9 cellular contexts compared by ENCODE assay signal in the genomic region with DNA sequence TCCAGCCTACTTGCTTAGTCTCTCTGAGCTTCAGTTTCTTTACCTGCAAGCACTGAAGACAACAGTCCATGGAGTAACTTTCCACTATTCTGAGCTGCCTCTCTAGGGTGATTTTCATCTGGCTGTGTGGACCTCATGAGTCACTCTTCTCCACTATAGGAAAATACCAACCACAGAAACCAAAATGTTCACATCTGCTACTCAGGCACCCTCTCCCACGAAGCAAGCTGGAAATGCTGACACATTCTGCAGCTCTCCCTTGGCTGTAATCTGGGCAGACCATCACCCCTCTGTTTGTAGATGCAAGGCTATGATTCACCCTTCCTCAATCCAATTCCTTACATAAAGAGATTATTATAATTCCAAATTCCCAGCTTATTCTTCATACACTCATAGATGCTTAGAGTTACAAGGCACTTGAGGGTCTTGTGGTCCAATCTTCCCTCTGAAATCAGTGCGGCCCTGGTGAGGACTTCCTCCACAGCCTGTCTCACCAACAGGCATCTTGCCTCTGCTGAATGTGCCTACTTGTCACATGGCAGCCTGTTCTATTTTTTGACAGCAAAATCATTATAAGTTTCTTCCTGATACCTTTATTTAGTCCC.
DNase-seq lines count a peak whose midpoint lies in the region; ATAC-seq and TF ChIP-seq lines count a peak whose summit lies in the region.
"Had no signal": no experiment of that assay in that cellular context is flagged by ENCODE, and none has a peak within 500 bp of the region (broad histone marks: within the 10 kb centered on the region; RNA-seq: fewer than 3 reads in every experiment).

No MANE protein-coding gene starts in this region.

- no peak overlapping the region for H2AFZ ChIP-seq in OCI-LY7 (ENCODE audit: low read length)

- H3K4me1 Mint-ChIP-seq in activated naive CD4-positive, alpha-beta T cell treated with anti-CD3 and anti-CD28 coated beads for 36 hours (ENCODE audit: low read depth): peaks cover 5% of the 10 kb centered on the region
- H3K4me1 Mint-ChIP-seq in CD4-positive, alpha-beta memory T cell: no peaks in the 10 kb centered on the region

- H3K36me3 Mint-ChIP-seq in activated naive CD4-positive, alpha-beta T cell treated with anti-CD3 and anti-CD28 coated beads for 36 hours (ENCODE audit: low read depth): no peaks in the 10 kb centered on the region
- no peaks in the 10 kb centered on the region for H3K36me3 Mint-ChIP-seq in CD4-positive, alpha-beta memory T cell

- no TSS peak for BruUV-seq in OCI-LY7 (replicated peaks; lab: Mats Ljungman, UMichigan)

- TF ChIP-seq EP300 in stomach (IDR thresholded peaks at IDR 0.05): no peak

- ATAC-seq in HG02798 (IDR thresholded peaks at IDR 0.05; ENCODE audit: poor library complexity, unreplicated experiment): peak; percentile 92

- H3K9me3 ChIP-seq in stomach: no peaks in the 10 kb centered on the region
- H3K9me3 ChIP-seq in OCI-LY7 (ENCODE audit: low read length): no peaks in the 10 kb centered on the region
- no peaks in the 10 kb centered on the region for H3K9me3 ChIP-seq in CD4-positive, alpha-beta memory T cell (ENCODE audit: control insufficient read depth in 1 of 2, low read length in 2 of 2)
- H3K9me3 ChIP-seq: adrenal gland had no signal

- peak overlapping the region in 4 of 5 donors; percentile 10 to 30 (median 24) for H3K27ac ChIP-seq in stomach
- H3K27ac ChIP-seq in OCI-LY7 (ENCODE audit: low read depth, low read length, poor library complexity, severe bottlenecking): no peak overlapping the region
- H3K27ac ChIP-seq in CD4-positive, alpha-beta memory T cell (ENCODE audit: low read depth, low read length): no peak overlapping the region

- H3K9me3 Mint-ChIP-seq in activated naive CD4-positive, alpha-beta T cell treated with anti-CD3 and anti-CD28 coated beads for 36 hours: no peaks in the 10 kb centered on the region
- H3K9me3 Mint-ChIP-seq in CD4-positive, alpha-beta memory T cell: peaks cover 0 to 4% (median 0%) of the 10 kb centered on the region in 8 donors

- no peak overlapping the region for H3K4me3 Mint-ChIP-seq in activated naive CD4-positive, alpha-beta T cell treated with anti-CD3 and anti-CD28 coated beads for 36 hours
- no peak overlapping the region for H3K4me3 Mint-ChIP-seq in CD4-positive, alpha-beta memory T cell

- intact Hi-C loops in activated naive CD4-positive, alpha-beta T cell treated with anti-CD3 and anti-CD28 coated beads for 36 hours (cut with micrococcal nuclease): no loop called here
- intact Hi-C loops in stomach (cut with DNase I; ENCODE audit: low total_unique reads) (no loop called here), OCI-LY7 (cut with micrococcal nuclease; ENCODE audit: unreplicated experiment) (no loop called here)
- intact Hi-C loops in CD4-positive, alpha-beta memory T cell (cut with micrococcal nuclease): no loop called here

- H3K79me2 ChIP-seq in OCI-LY7 (ENCODE audit: insufficient read depth, low read depth, low read length): no peaks in the 10 kb centered on the region

- no peaks in the 10 kb centered on the region for H3K27me3 ChIP-seq in stomach
- no peaks in the 10 kb centered on the region for H3K27me3 ChIP-seq in CD4-positive, alpha-beta memory T cell (ENCODE audit: insufficient read depth, low read length)

- no peaks in the 10 kb centered on the region for H3K9me2 ChIP-seq in OCI-LY7 (ENCODE audit: insufficient read depth, low read length)

- TF ChIP-seq POLR2A in stomach (IDR thresholded peaks at IDR 0.05): no peak

- DNase-seq in activated naive CD4-positive, alpha-beta T cell treated with anti-CD3 and anti-CD28 coated beads for 36 hours: peak; percentile 30
- no peak for DNase-seq in activated naive CD4-positive, alpha-beta T cell treated with anti-CD3 and anti-CD28 coated beads, Interleukin-2, amount 50 U/mL, for 16 hours
- DNase-seq in NOMO-1 treated with dmso at 0.1 percent for 144 hours (lab: John Stamatoyannopoulos, UW; ENCODE audit: unreplicated experiment) (peak; percentile 46), epithelial cell of proximal tubule (ENCODE audit: low read depth) (peak; percentile 48), stomach (no peak), OCI-LY7 (ENCODE audit: low spot score) (no peak)
- no peak for DNase-seq in CD4-positive, alpha-beta memory T cell

- H3K4me3 ChIP-seq in epithelial cell of proximal tubule (ENCODE audit: low read depth, low read length) (no peak overlapping the region), stomach (no peak overlapping the region), OCI-LY7 (ENCODE audit: low read depth, low read length, poor library complexity, severe bottlenecking) (no peak overlapping the region)
- no peak overlapping the region for H3K4me3 ChIP-seq in CD4-positive, alpha-beta memory T cell (ENCODE audit: low read length in 2 of 2)
- H3K4me3 ChIP-seq: adrenal gland had no signal

- no peak for TF ChIP-seq CTCF in epithelial cell of proximal tubule (conservative IDR thresholded peaks at IDR 0.05; ENCODE audit: low read depth, low read length)
- TF ChIP-seq CTCF in stomach (IDR thresholded peaks at IDR 0.05): no peak
- no peak for TF ChIP-seq CTCF in OCI-LY7 (conservative IDR thresholded peaks at IDR 0.05; ENCODE audit: low read length)

- H3K27ac Mint-ChIP-seq in activated naive CD4-positive, alpha-beta T cell treated with anti-CD3 and anti-CD28 coated beads for 36 hours: no peak overlapping the region
- no peak overlapping the region for H3K27ac Mint-ChIP-seq in CD4-positive, alpha-beta memory T cell

- no peaks in the 10 kb centered on the region for H4K20me1 ChIP-seq in OCI-LY7 (ENCODE audit: insufficient read depth, low read length)

- H3K4me2 ChIP-seq in OCI-LY7 (ENCODE audit: low read length): no peak overlapping the region

- H3K36me3 ChIP-seq in stomach (no peaks in the 10 kb centered on the region), OCI-LY7 (ENCODE audit: insufficient read depth, low read length) (no peaks in the 10 kb centered on the region)
- H3K36me3 ChIP-seq in CD4-positive, alpha-beta memory T cell (ENCODE audit: insufficient read depth, low read length): no peaks in the 10 kb centered on the region
- H3K36me3 ChIP-seq: adrenal gland had no signal

- H3K4me1 ChIP-seq in stomach (no peaks in the 10 kb centered on the region), OCI-LY7 (ENCODE audit: insufficient read depth, low read length, poor library complexity, severe bottlenecking) (no peaks in the 10 kb centered on the region)
- no peaks in the 10 kb centered on the region for H3K4me1 ChIP-seq in CD4-positive, alpha-beta memory T cell (ENCODE audit: insufficient read depth, low read length)
- H3K4me1 ChIP-seq: adrenal gland had no signal

- POLR2A ChIA-PET in OCI-LY7 (lab: Charles Lee): no interaction called here
- POLR2A ChIA-PET in CD4-positive, alpha-beta memory T cell (lab: Charles Lee; ENCODE audit: partially characterized antibody): no interaction called here

- 49 to 62% (median 60%) methylated on average over 2 of the region's 2 CpGs for WGBS in stomach, 5 donors

- peaks cover 33% of the 10 kb centered on the region for H3K27me3 Mint-ChIP-seq in activated naive CD4-positive, alpha-beta T cell treated with anti-CD3 and anti-CD28 coated beads for 36 hours (ENCODE audit: low read depth)
- H3K27me3 Mint-ChIP-seq in CD4-positive, alpha-beta memory T cell: peaks cover 7 to 12% of the 10 kb centered on the region in 2 donors

- CTCF ChIA-PET in activated naive CD4-positive, alpha-beta T cell treated with anti-CD3 and anti-CD28 coated beads for 36 hours (lab: Charles Lee): no interaction called here
- CTCF ChIA-PET in OCI-LY7 (lab: Charles Lee; ENCODE audit: unreplicated experiment): no interaction called here
- CTCF ChIA-PET in CD4-positive, alpha-beta memory T cell (lab: Charles Lee; ENCODE audit: partially characterized antibody): no interaction called here

Comparison
In these comparisons a context has a peak if more than half of its experiments do, and no peak if none do; other contexts are left out.
1. DNase-seq: peak in activated naive CD4-positive, alpha-beta T cell treated with anti-CD3 and anti-CD28 coated beads for 36 hours (single experiment), NOMO-1 treated with dmso at 0.1 percent for 144 hours (single experiment) and epithelial cell of proximal tubule (single experiment); none in activated naive CD4-positive, alpha-beta T cell treated with anti-CD3 and anti-CD28 coated beads, Interleukin-2, amount 50 U/mL, for 16 hours (single experiment), stomach (single experiment), OCI-LY7 (single experiment) and CD4-positive, alpha-beta memory T cell (0 of 5).
2. H3K27ac ChIP-seq: peak in stomach (4 of 5); none in OCI-LY7 (single experiment) and CD4-positive, alpha-beta memory T cell (single experiment).